11 cellular contexts compared by ENCODE assay signal in genomic region chr16:28163699-28164584, GRCh38. TPM values are rescaled to one million over a fixed set of nuclear protein-coding genes. Genes with fewer than 3 reads are reported as not detected.
DNase-seq lines count a peak whose midpoint lies in the region; ATAC-seq and TF ChIP-seq lines count a peak whose summit lies in the region.
"Had no signal": no experiment of that assay in that cellular context is flagged by ENCODE, and none has a peak within 500 bp of the region (broad histone marks: within the 10 kb centered on the region; RNA-seq: fewer than 3 reads in every experiment).

No MANE protein-coding gene starts in this region.

- DNase-seq in AG04450 (ENCODE audit: low read depth, low spot score) (no peak), HL-60 (ENCODE audit: low read depth in 1 of 2, low spot score in 1 of 2) (peak; percentile 35 to 57), astrocyte of the hippocampus (ENCODE audit: low read depth, low spot score) (peak; percentile 76), right lobe of liver (no peak), iPS-NIHi7 (ENCODE audit: extremely low spot score) (no peak), vagina (ENCODE audit: extremely low spot score in 2 of 2) (no peak)
- DNase-seq: activated CD4-positive, alpha-beta T cell treated with anti-CD3 and anti-CD28 coated beads, Interleukin-2, amount 50 U/mL, for 1 hour; NCI-H774 had no signal

- H3K27me3 ChIP-seq in AG04450 (ENCODE audit: control insufficient read depth, insufficient read depth, low read length) (no peaks in the 10 kb centered on the region), HL-60 (ENCODE audit: insufficient read depth, poor library complexity, severe bottlenecking) (no peaks in the 10 kb centered on the region), right lobe of liver (no peaks in the 10 kb centered on the region), vagina (no peaks in the 10 kb centered on the region)

- H3K36me3 ChIP-seq in right lobe of liver (peaks cover 0 to 31% (median 8%) of the 10 kb centered on the region in 4 donors), vagina (peaks cover 0 to 34% of the 10 kb centered on the region in 2 donors)

- WGBS in right lobe of liver (ENCODE audit: insufficient coverage, low coverage, low lambda C conversion rate, missing lambda C conversion rate): 63% methylated on average over 6 of the region's 6 CpGs

- H3K4me3 ChIP-seq in AG04450 (ENCODE audit: low read depth, low read length): no peak overlapping the region
- H3K4me3 ChIP-seq in HL-60 (replicated peaks; ENCODE audit: insufficient read depth, low read length): no peak overlapping the region
- H3K4me3 ChIP-seq in right lobe of liver: no peak overlapping the region
- H3K4me3 ChIP-seq in vagina: no peak overlapping the region
- H3K4me3 ChIP-seq: skin epidermis had no signal

- ATAC-seq in right lobe of liver (peak in 2 of 4 donors; percentile 9 to 27), HG03159 (IDR thresholded peaks at IDR 0.05; ENCODE audit: unreplicated experiment) (no peak), GM18861 (IDR thresholded peaks at IDR 0.05; ENCODE audit: unreplicated experiment) (no peak)

- POLR2A ChIA-PET in AG04450 (lab: Yijun Ruan, JAX): interaction anchor here (1.3 kb wide), 1 partner anchor 18 kb away, joined by 7 read pairs; no protein-coding TSS in a partner anchor

- intact Hi-C loops in right lobe of liver (cut with DNase I) (no loop called here), vagina (cut with DNase I) (no loop called here)

- CTCF ChIA-PET in AG04450 (lab: Charles Lee): interaction anchor here (1.2 kb wide), 1 partner anchor 12 kb away, joined by 3 read pairs; no protein-coding TSS in a partner anchor

- no peak for TF ChIP-seq CTCF in AG04450 (IDR thresholded peaks at IDR 0.05; ENCODE audit: low read depth, low read length)
- TF ChIP-seq CTCF in HL-60 (IDR thresholded peaks at IDR 0.05; ENCODE audit: insufficient read depth, low read length): no peak
- TF ChIP-seq CTCF in right lobe of liver (IDR thresholded peaks at IDR 0.05): no peak
- no peak for TF ChIP-seq CTCF in vagina (IDR thresholded peaks at IDR 0.05)

- peak overlapping the region; percentile 47 for H3K27ac ChIP-seq in AG04450 (ENCODE audit: low read depth, low read length)
- peak overlapping the region; percentile 57 for H3K27ac ChIP-seq in HL-60 (replicated peaks)
- H3K27ac ChIP-seq in right lobe of liver: peak overlapping the region in 2 of 3 donors; percentile 4 to 33
- H3K27ac ChIP-seq in vagina: no peak overlapping the region

- TF ChIP-seq POLR2A in right lobe of liver (IDR thresholded peaks at IDR 0.05): no peak
- TF ChIP-seq POLR2A in vagina (IDR thresholded peaks at IDR 0.05): no peak

- H3K4me1 ChIP-seq in right lobe of liver: peaks cover 0 to 6% (median 0%) of the 10 kb centered on the region in 4 donors
- peaks cover 19% of the 10 kb centered on the region for H3K4me1 ChIP-seq in vagina

- no peaks in the 10 kb centered on the region for H3K9me3 ChIP-seq in AG04450 (ENCODE audit: control insufficient read depth, insufficient read depth, low read length)
- no peaks in the 10 kb centered on the region for H3K9me3 ChIP-seq in right lobe of liver
- no peaks in the 10 kb centered on the region for H3K9me3 ChIP-seq in vagina

RNA-seq across cellular contexts. Expression of gene XPO6, which starts 47.8 kb away (rescaled TPM):
- 207 and 212 TPM in 2 replicates for polyA plus RNA-seq in AG04450 (2011; rRNA removed)
- 317 and 400 TPM in 2 replicates for polyA minus RNA-seq in AG04450 (2011; rRNA and poly(A)+ RNA removed)
- 10 to 100 TPM; 41.8 to 62.1 (median 51.3) TPM for total RNA-seq in right lobe of liver
- total RNA-seq in vagina: 72.7 TPM

Comparison
In these comparisons a context has a peak if more than half of its experiments do, and no peak if none do; other contexts are left out.
1. DNase-seq: peak in HL-60 (2 of 2) and astrocyte of the hippocampus (single experiment); none in AG04450 (single experiment), right lobe of liver (0 of 3), iPS-NIHi7 (single experiment) and vagina (0 of 2).